8 cellular contexts compared by ENCODE assay signal in the genomic region with DNA sequence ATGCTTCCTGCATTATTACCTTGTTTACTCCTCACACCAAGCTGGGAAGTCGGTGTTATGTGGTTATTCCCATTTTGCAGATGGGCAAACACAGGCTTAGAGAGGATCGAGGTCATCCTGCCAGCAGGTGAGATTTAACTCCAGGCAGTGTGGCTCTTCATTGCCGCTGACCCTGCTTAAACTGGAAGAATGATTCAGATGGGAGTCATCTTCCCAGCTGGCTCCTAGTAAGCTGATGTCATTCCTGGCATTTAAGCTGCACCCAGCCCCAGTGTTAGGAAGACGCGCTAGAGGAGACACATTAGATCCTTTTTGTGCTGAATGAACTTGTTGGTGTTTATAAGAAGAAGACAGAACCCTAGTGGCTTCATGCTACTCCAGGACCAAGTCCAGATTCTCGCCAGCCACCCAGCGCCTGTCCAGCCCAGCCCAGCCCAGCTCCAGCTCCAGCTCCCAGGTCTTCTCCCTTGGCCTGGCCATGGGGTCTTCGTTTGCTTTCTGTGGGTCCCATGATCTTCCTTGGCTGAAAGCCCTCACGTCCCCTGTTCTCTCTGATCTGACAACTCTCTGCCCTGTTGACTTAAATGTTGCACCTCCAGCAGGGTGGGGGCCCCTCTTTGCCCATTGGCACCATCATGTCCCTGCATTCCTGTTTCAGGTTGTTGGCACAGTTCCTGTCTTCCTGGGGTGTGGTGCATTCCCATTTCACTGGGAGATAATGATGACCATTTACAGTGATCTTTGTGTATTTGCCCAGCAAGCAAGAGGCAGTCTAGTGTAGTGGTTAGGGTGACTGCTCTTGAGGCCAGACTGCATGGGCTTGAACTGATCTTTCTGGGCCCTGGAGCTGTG. TPM values are rescaled to one million over a fixed set of nuclear protein-coding genes. Genes with fewer than 3 reads are reported as not detected.
DNase-seq lines count a peak whose midpoint lies in the region; ATAC-seq and TF ChIP-seq lines count a peak whose summit lies in the region.

No MANE protein-coding gene starts in this region.

- DNase-seq in HCEC 1CT (peak; percentile 95), WERI-Rb-1 (peak; percentile 28), left cardiac atrium (peak; percentile 69)
- no peak for DNase-seq in stimulated activated effector memory CD8-positive, alpha-beta T cell treated with anti-CD3 and anti-CD28 coated beads, Interleukin-12 subunit alpha, Interleukin-12 subunit beta, amount 100 ng/mL, for 72 hours (ENCODE audit: low spot score in 2 of 2)
- no peak for DNase-seq in activated T-cell treated with anti-CD3 and anti-CD28 coated beads, Interleukin-2, amount 50 U/mL, for 48 hours
- DNase-seq in activated CD4-positive, alpha-beta T cell treated with anti-CD3 and anti-CD28 coated beads, Interleukin-2, amount 10 ng/mL, durations not matched to agents 7 days and 5 days = no peak

- H3K27me3 Mint-ChIP-seq in activated CD4-positive, alpha-beta T cell treated with anti-CD3 and anti-CD28 coated beads, Interleukin-2, amount 10 ng/mL, durations not matched to agents 7 days and 5 days = no peaks in the 10 kb centered on the region

- H3K4me3 Mint-ChIP-seq in stimulated activated effector memory CD8-positive, alpha-beta T cell treated with anti-CD3 and anti-CD28 coated beads, Interleukin-12 subunit alpha, Interleukin-12 subunit beta, amount 100 ng/mL, for 72 hours = no peak overlapping the region
- H3K4me3 Mint-ChIP-seq in activated CD4-positive, alpha-beta T cell treated with anti-CD3 and anti-CD28 coated beads, Interleukin-2, amount 10 ng/mL, durations not matched to agents 7 days and 5 days = no peak overlapping the region

- no peaks in the 10 kb centered on the region for H3K9me3 ChIP-seq in WERI-Rb-1 (ENCODE audit: severe bottlenecking)

- CTCF ChIA-PET in activated CD4-positive, alpha-beta T cell treated with anti-CD3 and anti-CD28 coated beads, Interleukin-2, amount 10 ng/mL, durations not matched to agents 7 days and 5 days (lab: Charles Lee) = interaction anchor here (0.7 to 1.6 kb wide), 4 partner anchors 13 to 65 kb away, joined by 3 to 5 read pairs (median 4); no protein-coding TSS in a partner anchor

- POLR2A ChIA-PET in activated CD4-positive, alpha-beta T cell treated with anti-CD3 and anti-CD28 coated beads, Interleukin-2, amount 10 ng/mL, durations not matched to agents 7 days and 5 days (lab: Charles Lee) = interaction anchor here (0.6 kb wide), 1 partner anchor 1693 kb away, joined by 3 read pairs; no protein-coding TSS in a partner anchor

- TF ChIP-seq CTCF in WERI-Rb-1 (IDR thresholded peaks at IDR 0.05; ENCODE audit: low read depth, low read length) = no peak

- H3K9me3 Mint-ChIP-seq in stimulated activated effector memory CD8-positive, alpha-beta T cell treated with anti-CD3 and anti-CD28 coated beads, Interleukin-12 subunit alpha, Interleukin-12 subunit beta, amount 100 ng/mL, for 72 hours = no peaks in the 10 kb centered on the region
- no peaks in the 10 kb centered on the region for H3K9me3 Mint-ChIP-seq in activated CD4-positive, alpha-beta T cell treated with anti-CD3 and anti-CD28 coated beads, Interleukin-2, amount 10 ng/mL, durations not matched to agents 7 days and 5 days

- peak; percentile 87 to 98 for ATAC-seq in left cardiac atrium
- no peak for ATAC-seq in stimulated activated effector memory CD8-positive, alpha-beta T cell treated with anti-CD3 and anti-CD28 coated beads, Interleukin-12 subunit alpha, Interleukin-12 subunit beta, amount 100 ng/mL, for 72 hours
- ATAC-seq in GM21786 (IDR thresholded peaks at IDR 0.05; ENCODE audit: unreplicated experiment) = no peak
- no peak for ATAC-seq in HG03354 (IDR thresholded peaks at IDR 0.05; ENCODE audit: poor library complexity, severe bottlenecking, unreplicated experiment)

- peak overlapping the region; percentile 32 for H3K27ac Mint-ChIP-seq in stimulated activated effector memory CD8-positive, alpha-beta T cell treated with anti-CD3 and anti-CD28 coated beads, Interleukin-12 subunit alpha, Interleukin-12 subunit beta, amount 100 ng/mL, for 72 hours
- H3K27ac Mint-ChIP-seq in activated CD4-positive, alpha-beta T cell treated with anti-CD3 and anti-CD28 coated beads, Interleukin-2, amount 10 ng/mL, durations not matched to agents 7 days and 5 days = no peak overlapping the region

- peaks cover 11% of the 10 kb centered on the region for H3K4me1 Mint-ChIP-seq in stimulated activated effector memory CD8-positive, alpha-beta T cell treated with anti-CD3 and anti-CD28 coated beads, Interleukin-12 subunit alpha, Interleukin-12 subunit beta, amount 100 ng/mL, for 72 hours
- peaks cover 20% of the 10 kb centered on the region for H3K4me1 Mint-ChIP-seq in activated CD4-positive, alpha-beta T cell treated with anti-CD3 and anti-CD28 coated beads, Interleukin-2, amount 10 ng/mL, durations not matched to agents 7 days and 5 days

- peaks cover 6% of the 10 kb centered on the region for H3K36me3 Mint-ChIP-seq in stimulated activated effector memory CD8-positive, alpha-beta T cell treated with anti-CD3 and anti-CD28 coated beads, Interleukin-12 subunit alpha, Interleukin-12 subunit beta, amount 100 ng/mL, for 72 hours
- no peaks in the 10 kb centered on the region for H3K36me3 Mint-ChIP-seq in activated CD4-positive, alpha-beta T cell treated with anti-CD3 and anti-CD28 coated beads, Interleukin-2, amount 10 ng/mL, durations not matched to agents 7 days and 5 days (ENCODE audit: low read depth)

- no peak overlapping the region for H3K27ac ChIP-seq in WERI-Rb-1

- H3K36me3 ChIP-seq in WERI-Rb-1 = no peaks in the 10 kb centered on the region

- intact Hi-C loops in left cardiac atrium (cut with DNase I) = no loop called here

- no peaks in the 10 kb centered on the region for H3K27me3 ChIP-seq in WERI-Rb-1 (ENCODE audit: insufficient read depth, low read depth, severe bottlenecking)

- H3K4me3 ChIP-seq in WERI-Rb-1 (ENCODE audit: low read depth, low read length) = no peak overlapping the region

RNA-seq across cellular contexts. Expression of a gene that starts 13.6 kb away (rescaled TPM):
- total RNA-seq in left cardiac atrium = 100 to 1,000 TPM in 1 of 2 donors, 10 to 100 TPM in 1; 95.5 to 113 TPM
- total RNA-seq in activated CD4-positive, alpha-beta T cell treated with anti-CD3 and anti-CD28 coated beads, Interleukin-2, amount 10 ng/mL, durations not matched to agents 7 days and 5 days = 10 to 100 TPM; 18.2 to 19.2 TPM

Comparison
In these comparisons a context has a peak if more than half of its experiments do, and no peak if none do; other contexts are left out.
1. DNase-seq: peak in HCEC 1CT (single experiment), WERI-Rb-1 (single experiment) and left cardiac atrium (single experiment); none in stimulated activated effector memory CD8-positive, alpha-beta T cell treated with anti-CD3 and anti-CD28 coated beads, Interleukin-12 subunit alpha, Interleukin-12 subunit beta, amount 100 ng/mL, for 72 hours (0 of 2), activated T-cell treated with anti-CD3 and anti-CD28 coated beads, Interleukin-2, amount 50 U/mL, for 48 hours (0 of 2) and activated CD4-positive, alpha-beta T cell treated with anti-CD3 and anti-CD28 coated beads, Interleukin-2, amount 10 ng/mL, durations not matched to agents 7 days and 5 days (single experiment).
2. ATAC-seq: peak in left cardiac atrium (2 of 2); none in stimulated activated effector memory CD8-positive, alpha-beta T cell treated with anti-CD3 and anti-CD28 coated beads, Interleukin-12 subunit alpha, Interleukin-12 subunit beta, amount 100 ng/mL, for 72 hours (single experiment), GM21786 (single experiment) and HG03354 (single experiment).
3. RNA of a gene that starts 13.6 kb away (total RNA-seq): 95.5 to 113 TPM in left cardiac atrium; 18.2 to 19.2 TPM in activated CD4-positive, alpha-beta T cell treated with anti-CD3 and anti-CD28 coated beads, Interleukin-2, amount 10 ng/mL, durations not matched to agents 7 days and 5 days; every median in the first group is over 4 times any median in the second.